In the genomic region with DNA sequence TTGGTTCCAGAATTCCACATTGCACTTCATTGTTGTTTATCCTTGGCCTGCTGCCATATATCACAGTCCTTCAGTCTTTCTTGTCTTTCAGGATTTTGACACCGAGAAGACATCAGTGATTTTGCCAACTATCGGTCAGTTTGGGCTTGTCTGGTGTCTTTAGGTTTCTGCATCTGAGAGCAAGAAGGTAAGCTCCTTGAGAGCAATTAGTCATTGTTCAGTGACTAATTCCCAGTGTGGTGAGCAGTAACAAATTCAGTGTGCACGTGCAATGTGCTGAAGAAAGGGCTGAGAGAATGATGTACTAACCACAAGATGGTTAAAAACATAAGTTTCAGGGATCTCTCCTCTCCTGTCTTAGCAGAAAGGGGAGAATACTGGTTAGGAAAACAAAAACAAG, we compare ENCODE assay signal across 10 cellular contexts. TPM values are rescaled to one million over a fixed set of nuclear protein-coding genes. Genes with fewer than 3 reads are reported as not detected.
DNase-seq lines count a peak whose midpoint lies in the region; ATAC-seq and TF ChIP-seq lines count a peak whose summit lies in the region.
"Had no signal": no experiment of that assay in that cellular context is flagged by ENCODE, and none has a peak within 500 bp of the region (broad histone marks: within the 10 kb centered on the region; RNA-seq: fewer than 3 reads in every experiment).

No MANE protein-coding gene starts in this region.

- POLR2A ChIA-PET in T-cell (lab: Charles Lee): no interaction called here

- H3K4me1 Mint-ChIP-seq in T-cell: peaks cover 67 to 76% (median 75%) of the 10 kb centered on the region in 3 donors

- no peaks in the 10 kb centered on the region for H3K36me3 Mint-ChIP-seq in T-cell

- peak overlapping the region; percentile 68 to 86 for H3K27ac Mint-ChIP-seq in T-cell

- no peak overlapping the region for H3K4me3 ChIP-seq in fibroblast of mammary gland (ENCODE audit: control insufficient read depth, low read depth, low read length)
- H3K4me3 ChIP-seq: thoracic aorta had no signal

- ATAC-seq in T-cell (replicated peaks in 1 of 4) (peak in 1 of 4 experiments; percentile 32), HG03521 (IDR thresholded peaks at IDR 0.05; ENCODE audit: unreplicated experiment) (no peak), GM19328 (IDR thresholded peaks at IDR 0.05; ENCODE audit: unreplicated experiment) (no peak)

- H3K27me3 Mint-ChIP-seq in T-cell: no peaks in the 10 kb centered on the region

- no peaks in the 10 kb centered on the region for H3K9me3 Mint-ChIP-seq in T-cell

- no peak for TF ChIP-seq CTCF in fibroblast of mammary gland (conservative IDR thresholded peaks at IDR 0.05; ENCODE audit: control insufficient read depth, insufficient read depth, low read depth, low read length)

- H3K4me3 Mint-ChIP-seq in T-cell: peak overlapping the region in 1 of 3 donors; percentile 15

- peak; percentile 16 to 25 for DNase-seq in stimulated activated CD4-positive, alpha-beta T cell treated with anti-CD3 and anti-CD28 coated beads, Interleukin-2, amount 100 ng/mL, for 24 hours
- DNase-seq in stimulated activated CD4-positive, alpha-beta T cell treated with anti-CD3 and anti-CD28 coated beads, Interleukin-12 subunit alpha, Interleukin-12 subunit beta, amount 100 ng/mL, for 4 hours: no peak
- no peak for DNase-seq in T-cell
- DNase-seq in fibroblast of mammary gland (ENCODE audit: low read depth): peak; percentile 91
- no peak for DNase-seq in iPS-NIHi11 (ENCODE audit: low spot score)
- no peak for DNase-seq in occipital lobe (lab: John Stamatoyannopoulos, UW)
- DNase-seq: central memory CD4-positive, alpha-beta T cell had no signal

- CTCF ChIA-PET in T-cell (lab: Charles Lee): interaction anchor here (0.5 to 0.8 kb wide), 3 partner anchors 13 to 56 kb away, joined by 3 to 4 read pairs (median 3); no protein-coding TSS in a partner anchor

RNA-seq across cellular contexts. Expression of a gene that starts 23.4 kb away (rescaled TPM):
- total RNA-seq in T-cell: not detected
- 8.7 TPM for total RNA-seq in occipital lobe

Comparison
In these comparisons a context has a peak if more than half of its experiments do, and no peak if none do; other contexts are left out.
1. DNase-seq: peak in stimulated activated CD4-positive, alpha-beta T cell treated with anti-CD3 and anti-CD28 coated beads, Interleukin-2, amount 100 ng/mL, for 24 hours (2 of 2) and fibroblast of mammary gland (single experiment); none in stimulated activated CD4-positive, alpha-beta T cell treated with anti-CD3 and anti-CD28 coated beads, Interleukin-12 subunit alpha, Interleukin-12 subunit beta, amount 100 ng/mL, for 4 hours (single experiment), T-cell (0 of 34), iPS-NIHi11 (single experiment) and occipital lobe (single experiment).